Comparison of ENCODE assay signal across 1 cellular context in genomic region chr11:95708681-95709080, GRCh38.
TF ChIP-seq lines count a peak whose summit lies in the region.

No MANE protein-coding gene starts in this region.

TF ChIP-seq in H1, 55 proteins besides CTCF, POLR2A, EP300 and RAD21:
- TF ChIP-seq ATF3 (IDR thresholded peaks at IDR 0.05; ENCODE audit: insufficient read depth, low read depth, low read length): no peak
- no peak for TF ChIP-seq MAX (IDR thresholded peaks at IDR 0.05)
- no peak for TF ChIP-seq FOSL1 (IDR thresholded peaks at IDR 0.05; ENCODE audit: insufficient read depth, low read depth, low read length)
- no peak for TF ChIP-seq RXRA (IDR thresholded peaks at IDR 0.05; ENCODE audit: insufficient read depth, low read depth, low read length)
- no peak for TF ChIP-seq ZNF274 (IDR thresholded peaks at IDR 0.05; ENCODE audit: borderline replicate concordance, extremely low read depth, low read length)
- TF ChIP-seq POLR2AphosphoS5 (IDR thresholded peaks at IDR 0.05; ENCODE audit: low read depth, low read length): no peak
- no peak for TF ChIP-seq RNF2 (IDR thresholded peaks at IDR 0.05; ENCODE audit: borderline replicate concordance, low read depth, low read length, missing control alignments, poor library complexity, severe bottlenecking)
- no peak for TF ChIP-seq HDAC2 (IDR thresholded peaks at IDR 0.05; ENCODE audit: borderline replicate concordance in 1 of 2, low read depth in 2 of 2, low read length in 2 of 2)
- no peak for TF ChIP-seq TAF1 (IDR thresholded peaks at IDR 0.05; ENCODE audit: low read depth, low read length)
- no peak for TF ChIP-seq SP2 (IDR thresholded peaks at IDR 0.05; ENCODE audit: low read length)
- no peak for TF ChIP-seq BCL11A (IDR thresholded peaks at IDR 0.05; ENCODE audit: low read depth in 2 of 2, low read length in 2 of 2)
